ENCODE assay signal across 19 cellular contexts in the genomic region with DNA sequence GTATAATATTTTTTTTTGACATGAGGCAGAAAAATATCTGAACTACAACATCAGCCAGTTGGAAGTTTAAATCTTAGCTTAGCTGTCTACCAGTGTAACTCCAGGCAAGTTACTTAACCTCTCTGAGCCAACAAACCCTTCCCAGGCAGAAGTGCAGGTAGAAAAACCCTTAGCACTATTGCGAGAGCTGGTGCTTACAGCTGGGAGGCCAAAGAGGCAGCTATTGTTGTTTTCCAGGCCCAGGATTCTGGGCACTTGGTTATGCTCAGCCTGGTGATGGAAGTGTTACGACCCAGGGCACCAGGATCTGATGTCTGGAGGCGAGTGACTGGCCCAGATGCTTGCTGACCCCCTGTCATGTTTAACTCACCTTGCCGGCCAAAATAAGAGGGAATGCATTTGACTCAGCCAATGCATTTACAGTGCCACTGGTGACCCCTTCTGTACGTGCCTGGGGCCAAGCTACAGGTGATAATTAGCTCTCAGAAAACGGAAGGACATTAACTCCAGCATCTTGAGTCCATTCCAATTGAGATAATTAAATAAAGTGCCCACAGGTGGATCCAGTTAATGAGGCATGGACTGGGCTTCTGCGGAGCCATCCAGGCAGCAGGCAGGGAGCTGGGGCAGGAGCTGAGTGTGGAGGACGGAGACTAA.
DNase-seq lines count a peak whose midpoint lies in the region; ATAC-seq and TF ChIP-seq lines count a peak whose summit lies in the region.
"Had no signal": no experiment of that assay in that cellular context is flagged by ENCODE, and none has a peak within 500 bp of the region (broad histone marks: within the 10 kb centered on the region; RNA-seq: fewer than 3 reads in every experiment).

No MANE protein-coding gene starts in this region.

- H3K27me3 ChIP-seq in left lung = no peaks in the 10 kb centered on the region
- H3K27me3 ChIP-seq in CD8-positive, alpha-beta memory T cell (ENCODE audit: insufficient read depth, low read length, poor library complexity, severe bottlenecking) = no peaks in the 10 kb centered on the region

- H3K36me3 ChIP-seq in HEK293 (ENCODE audit: control insufficient read depth in 2 of 2, insufficient read depth in 1 of 2, low read length in 2 of 2) = no peaks in the 10 kb centered on the region
- H3K36me3 ChIP-seq in left lung = no peaks in the 10 kb centered on the region
- H3K36me3 ChIP-seq in CD8-positive, alpha-beta memory T cell (ENCODE audit: insufficient read depth, low read length) = no peaks in the 10 kb centered on the region

- H3K4me1 ChIP-seq in HEK293 (ENCODE audit: control insufficient read depth, insufficient read depth, low read length) (peaks cover 14% of the 10 kb centered on the region), left lung (peaks cover 0 to 8% of the 10 kb centered on the region in 2 donors)
- H3K4me1 ChIP-seq in CD8-positive, alpha-beta memory T cell (ENCODE audit: insufficient read depth, low read length) = no peaks in the 10 kb centered on the region

- H3K36me3 Mint-ChIP-seq in CD8-positive, alpha-beta memory T cell = no peaks in the 10 kb centered on the region
- H3K36me3 Mint-ChIP-seq: CD4-positive, CD25-positive, alpha-beta regulatory T cell had no signal

- H3K27me3 Mint-ChIP-seq in CD8-positive, alpha-beta memory T cell = peaks cover 4 to 9% of the 10 kb centered on the region in 2 donors

- DNase-seq in NCI-H1092 treated with DMSO at 0.1 percent for 48 hours (lab: John Stamatoyannopoulos, UW) (peak; percentile 21), NCI-H1092 (lab: John Stamatoyannopoulos, UW) (no peak), NCI-H748 (lab: John Stamatoyannopoulos, UW; ENCODE audit: unreplicated experiment) (peak; percentile 85), left lung (no peak), SW 1271 (lab: John Stamatoyannopoulos, UW) (no peak), HK-2 (ENCODE audit: unreplicated experiment) (no peak)
- DNase-seq in CD8-positive, alpha-beta memory T cell = no peak
- DNase-seq: 8988T; CD4-positive, CD25-positive, alpha-beta regulatory T cell; KG1; NCI-H1694; NCI-H2081 treated with DMSO at 0.1 percent for 48 hours; NCI-H226; NCI-H526; OCI-M1; T-helper 2 cell had no signal

- POLR2A ChIA-PET in HEK293 (lab: Yijun Ruan, JAX) = no interaction called here
- POLR2A ChIA-PET in CD8-positive, alpha-beta memory T cell (lab: Charles Lee) = no interaction called here

- H3K9me3 Mint-ChIP-seq in CD8-positive, alpha-beta memory T cell = peaks cover 0 to 3% (median 0%) of the 10 kb centered on the region in 5 donors

- no peak overlapping the region for H3K4me3 Mint-ChIP-seq in CD8-positive, alpha-beta memory T cell
- H3K4me3 Mint-ChIP-seq: B cell; CD4-positive, CD25-positive, alpha-beta regulatory T cell had no signal

- ATAC-seq in left lung = peak; percentile 22

- no peak overlapping the region for H3K27ac Mint-ChIP-seq in CD8-positive, alpha-beta memory T cell
- H3K27ac Mint-ChIP-seq: B cell; CD4-positive, CD25-positive, alpha-beta regulatory T cell had no signal

- TF ChIP-seq CTCF in HEK293 (tag by site-specific recombination; IDR thresholded peaks at IDR 0.05) (no peak), left lung (IDR thresholded peaks at IDR 0.05) (no peak)

- H3K9me3 ChIP-seq in HEK293 (ENCODE audit: control insufficient read depth, insufficient read depth, low read depth, low read length) (no peaks in the 10 kb centered on the region), left lung (peaks cover 0 to 2% of the 10 kb centered on the region in 2 donors)
- no peaks in the 10 kb centered on the region for H3K9me3 ChIP-seq in CD8-positive, alpha-beta memory T cell (ENCODE audit: low read length)

- H3K27ac ChIP-seq in HEK293 (ENCODE audit: extremely low read depth, low read depth, low read length) = no peak overlapping the region
- H3K27ac ChIP-seq in left lung = no peak overlapping the region
- no peak overlapping the region for H3K27ac ChIP-seq in CD8-positive, alpha-beta memory T cell (ENCODE audit: low read depth, low read length)
- H3K27ac ChIP-seq: RWPE1 had no signal

- CTCF ChIA-PET in HEK293 (lab: Yijun Ruan, JAX) = interaction anchor here (2.4 kb wide), 1 partner anchor 28 kb away, joined by 9 read pairs; no protein-coding TSS in a partner anchor
- CTCF ChIA-PET in CD8-positive, alpha-beta memory T cell (lab: Charles Lee) = no interaction called here

- H3K4me3 ChIP-seq in HEK293 (ENCODE audit: low read depth, low read length) = no peak overlapping the region
- no peak overlapping the region for H3K4me3 ChIP-seq in left lung
- no peak overlapping the region for H3K4me3 ChIP-seq in CD8-positive, alpha-beta memory T cell (ENCODE audit: low read length)

- no peaks in the 10 kb centered on the region for H3K4me1 Mint-ChIP-seq in CD8-positive, alpha-beta memory T cell
- H3K4me1 Mint-ChIP-seq: B cell; CD4-positive, CD25-positive, alpha-beta regulatory T cell had no signal

- intact Hi-C loops in left lung (cut with DNase I) = no loop called here

TF ChIP-seq in HEK293, 187 proteins besides CTCF, POLR2A, EP300 and RAD21:
- TF ChIP-seq OSR2 (tag by site-specific recombination; IDR thresholded peaks at IDR 0.05) = peak; percentile 67
- TF ChIP-seq ZNF426 (tag by site-specific recombination; IDR thresholded peaks at IDR 0.05) = no peak
- TF ChIP-seq SCRT2 (tag by site-specific recombination; IDR thresholded peaks at IDR 0.05) = peak; percentile 76
- TF ChIP-seq SCRT1 (tag by site-specific recombination; IDR thresholded peaks at IDR 0.05; ENCODE audit: borderline replicate concordance) = peak; percentile 22; the same call in 1 of the 2 replicates
- TF ChIP-seq ZFHX2 (tag by site-specific recombination; conservative IDR thresholded peaks at IDR 0.05) = no peak
- TF ChIP-seq, protein P1, sequence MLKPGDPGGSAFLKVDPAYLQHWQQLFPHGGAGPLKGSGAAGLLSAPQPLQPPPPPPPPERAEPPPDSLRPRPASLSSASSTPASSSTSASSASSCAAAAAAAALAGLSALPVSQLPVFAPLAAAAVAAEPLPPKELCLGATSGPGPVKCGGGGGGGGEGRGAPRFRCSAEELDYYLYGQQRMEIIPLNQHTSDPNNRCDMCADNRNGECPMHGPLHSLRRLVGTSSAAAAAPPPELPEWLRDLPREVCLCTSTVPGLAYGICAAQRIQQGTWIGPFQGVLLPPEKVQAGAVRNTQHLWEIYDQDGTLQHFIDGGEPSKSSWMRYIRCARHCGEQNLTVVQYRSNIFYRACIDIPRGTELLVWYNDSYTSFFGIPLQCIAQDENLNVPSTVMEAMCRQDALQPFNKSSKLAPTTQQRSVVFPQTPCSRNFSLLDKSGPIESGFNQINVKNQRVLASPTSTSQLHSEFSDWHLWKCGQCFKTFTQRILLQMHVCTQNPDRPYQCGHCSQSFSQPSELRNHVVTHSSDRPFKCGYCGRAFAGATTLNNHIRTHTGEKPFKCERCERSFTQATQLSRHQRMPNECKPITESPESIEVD (tag by site-specific recombination; IDR thresholded peaks at IDR 0.05) = no peak
- TF ChIP-seq ZNF292 (tag by site-specific recombination; IDR thresholded peaks at IDR 0.05; ENCODE audit: borderline replicate concordance, low read depth) = no peak
- TF ChIP-seq ZNF48 (tag by site-specific recombination; IDR thresholded peaks at IDR 0.05) = no peak
- TF ChIP-seq ZNF302 (tag by site-specific recombination; IDR thresholded peaks at IDR 0.05; ENCODE audit: low read depth) = no peak
- TF ChIP-seq ZNF239 (tag by site-specific recombination; IDR thresholded peaks at IDR 0.05) = no peak
- TF ChIP-seq ZNF660 (tag by site-specific recombination; IDR thresholded peaks at IDR 0.05) = no peak
- no peak for TF ChIP-seq ZIC2 (tag by site-specific recombination; IDR thresholded peaks at IDR 0.05)
- TF ChIP-seq PRDM1 (tag by site-specific recombination; IDR thresholded peaks at IDR 0.05) = no peak
- TF ChIP-seq ZNF768 (tag by site-specific recombination; IDR thresholded peaks at IDR 0.05) = peak; percentile 41; the same call in 1 of the 2 replicates

Comparison
In these comparisons a context has a peak if more than half of its experiments do, and no peak if none do; other contexts are left out.
1. DNase-seq: peak in NCI-H1092 treated with DMSO at 0.1 percent for 48 hours (single experiment) and NCI-H748 (single experiment); none in NCI-H1092 (single experiment), left lung (0 of 2), SW 1271 (0 of 2), HK-2 (single experiment) and CD8-positive, alpha-beta memory T cell (0 of 5).